1 cellular context compared by ENCODE assay signal in the genomic region with DNA sequence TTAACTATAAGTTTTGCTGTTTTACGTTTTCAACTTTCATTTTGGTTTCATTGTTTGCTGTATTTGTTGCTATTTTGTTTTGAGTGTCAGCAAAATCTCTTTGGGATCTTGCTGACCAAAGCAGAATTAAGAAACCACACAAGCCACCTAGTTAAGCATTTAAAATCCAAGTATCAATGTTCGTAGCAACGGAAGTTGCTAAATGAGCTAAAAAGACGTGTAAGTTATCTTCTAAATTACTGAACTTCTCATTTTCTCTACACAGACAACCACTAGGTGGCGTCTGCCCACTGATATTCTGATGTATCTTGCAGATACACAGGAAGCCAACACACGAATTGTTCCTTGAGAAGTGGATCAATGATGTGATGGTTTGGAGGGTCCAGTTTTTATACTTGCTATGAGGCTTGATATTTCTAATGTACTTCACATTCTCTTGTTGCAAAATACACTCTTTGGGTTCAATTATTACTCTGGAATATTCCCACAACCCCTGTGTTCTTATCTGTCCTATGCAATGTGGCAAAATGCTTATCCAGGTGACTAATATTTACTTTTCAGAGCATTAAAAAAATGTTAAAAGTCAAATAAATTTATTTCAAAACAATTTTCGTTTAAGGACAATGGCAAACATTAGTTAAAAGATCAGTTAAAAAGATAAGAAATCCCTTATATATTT.
TF ChIP-seq lines count a peak whose summit lies in the region.

No MANE protein-coding gene starts in this region.

TF ChIP-seq in SK-N-SH treated with all-trans-retinoic acid at 6 μM for 48 hours, 23 proteins besides CTCF, POLR2A, EP300 and RAD21 (continued from another document):
- TF ChIP-seq, protein P1, sequence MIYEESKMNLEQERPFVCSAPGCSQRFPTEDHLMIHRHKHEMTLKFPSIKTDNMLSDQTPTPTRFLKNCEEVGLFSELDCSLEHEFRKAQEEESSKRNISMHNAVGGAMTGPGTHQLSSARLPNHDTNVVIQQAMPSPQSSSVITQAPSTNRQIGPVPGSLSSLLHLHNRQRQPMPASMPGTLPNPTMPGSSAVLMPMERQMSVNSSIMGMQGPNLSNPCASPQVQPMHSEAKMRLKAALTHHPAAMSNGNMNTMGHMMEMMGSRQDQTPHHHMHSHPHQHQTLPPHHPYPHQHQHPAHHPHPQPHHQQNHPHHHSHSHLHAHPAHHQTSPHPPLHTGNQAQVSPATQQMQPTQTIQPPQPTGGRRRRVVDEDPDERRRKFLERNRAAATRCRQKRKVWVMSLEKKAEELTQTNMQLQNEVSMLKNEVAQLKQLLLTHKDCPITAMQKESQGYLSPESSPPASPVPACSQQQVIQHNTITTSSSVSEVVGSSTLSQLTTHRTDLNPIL (CRISPR knock-in tag; IDR thresholded peaks at IDR 0.05; ENCODE audit: low read depth) = no peak
- TF ChIP-seq TCF4 (CRISPR knock-in tag; IDR thresholded peaks at IDR 0.05; ENCODE audit: borderline replicate concordance) (no peak), BACH2 (CRISPR knock-in tag; IDR thresholded peaks at IDR 0.05; ENCODE audit: borderline replicate concordance) (no peak), ARNTL (CRISPR knock-in tag; IDR thresholded peaks at IDR 0.05; ENCODE audit: borderline replicate concordance, low read depth) (no peak), RARB (CRISPR knock-in tag; IDR thresholded peaks at IDR 0.05) (no peak), OSR1 (CRISPR knock-in tag; IDR thresholded peaks at IDR 0.05) (no peak), ESRRG (CRISPR knock-in tag; IDR thresholded peaks at IDR 0.05) (no peak)
- TF ChIP-seq, protein P2, sequence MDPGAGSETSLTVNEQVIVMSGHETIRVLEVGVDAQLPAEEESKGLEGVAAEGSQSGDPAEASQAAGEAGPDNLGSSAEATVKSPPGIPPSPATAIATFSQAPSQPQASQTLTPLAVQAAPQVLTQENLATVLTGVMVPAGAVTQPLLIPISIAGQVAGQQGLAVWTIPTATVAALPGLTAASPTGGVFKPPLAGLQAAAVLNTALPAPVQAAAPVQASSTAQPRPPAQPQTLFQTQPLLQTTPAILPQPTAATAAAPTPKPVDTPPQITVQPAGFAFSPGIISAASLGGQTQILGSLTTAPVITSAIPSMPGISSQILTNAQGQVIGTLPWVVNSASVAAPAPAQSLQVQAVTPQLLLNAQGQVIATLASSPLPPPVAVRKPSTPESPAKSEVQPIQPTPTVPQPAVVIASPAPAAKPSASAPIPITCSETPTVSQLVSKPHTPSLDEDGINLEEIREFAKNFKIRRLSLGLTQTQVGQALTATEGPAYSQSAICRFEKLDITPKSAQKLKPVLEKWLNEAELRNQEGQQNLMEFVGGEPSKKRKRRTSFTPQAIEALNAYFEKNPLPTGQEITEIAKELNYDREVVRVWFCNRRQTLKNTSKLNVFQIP (CRISPR knock-in tag; IDR thresholded peaks at IDR 0.05; ENCODE audit: borderline replicate concordance, low read depth) = no peak
